In the genomic region with DNA sequence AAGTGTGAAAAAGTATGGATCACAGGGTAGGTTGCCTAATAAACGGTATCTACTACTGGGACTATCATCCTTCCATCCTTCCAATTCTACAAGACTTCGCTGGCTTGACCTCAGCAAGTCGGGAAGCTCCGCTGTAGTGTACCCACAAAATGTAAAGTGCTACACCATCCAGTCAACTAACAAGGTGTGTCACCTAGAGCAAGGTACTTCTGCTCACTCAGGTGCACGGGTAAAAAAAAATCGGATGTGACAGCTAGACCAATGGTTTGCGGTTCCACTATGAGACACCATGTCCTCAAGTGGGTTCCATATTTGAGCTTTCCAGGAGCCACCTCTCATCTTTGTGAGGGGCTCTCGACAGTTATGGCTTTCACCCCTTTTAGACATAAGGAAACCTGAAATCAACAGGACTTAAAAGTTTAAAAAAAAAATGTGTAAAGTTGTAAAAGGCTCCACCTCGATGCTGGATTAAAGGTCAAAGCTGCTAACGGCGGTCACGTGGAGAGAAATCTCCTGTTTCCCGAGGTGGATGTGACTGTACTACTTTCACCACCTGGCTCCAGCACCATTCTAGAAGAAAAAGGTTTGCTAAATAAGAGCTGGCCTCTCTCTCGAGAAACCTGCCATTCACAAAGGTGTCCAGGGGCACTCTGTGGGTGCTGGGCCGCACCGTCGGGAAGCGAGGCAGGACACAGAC, we compare ENCODE assay signal across 8 cellular contexts. TPM values are rescaled to one million over a fixed set of nuclear protein-coding genes. Genes with fewer than 3 reads are reported as not detected.
DNase-seq lines count a peak whose midpoint lies in the region; ATAC-seq, FAIRE-seq and TF ChIP-seq lines count a peak whose summit lies in the region.

No MANE protein-coding gene starts in this region.

- 10% methylated on average over 15 of the region's 18 CpGs for WGBS in A549 (ENCODE audit: missing lambda C conversion rate)

- TF ChIP-seq POLR2A in A549 (IDR thresholded peaks at IDR 0.05; ENCODE audit: low read length) = no peak

- H3K27me3 Mint-ChIP-seq in activated T-helper 17 cell treated with anti-CD3 and anti-CD28 coated beads, Interleukin-2, amount 50 U/mL, for 72 hours = no peaks in the 10 kb centered on the region

- H3K27ac Mint-ChIP-seq in activated T-helper 17 cell treated with anti-CD3 and anti-CD28 coated beads, Interleukin-2, amount 50 U/mL, for 72 hours = peak overlapping the region; percentile 40

- H3K27ac ChIP-seq in A549 (peak overlapping the region; percentile 93 to 99), iPS-20b (ENCODE audit: low read length) (peak overlapping the region; percentile 66), temporal lobe (ENCODE audit: low read depth, low read length) (peak overlapping the region; percentile 78)

- H3K9me3 Mint-ChIP-seq in activated T-helper 17 cell treated with anti-CD3 and anti-CD28 coated beads, Interleukin-2, amount 50 U/mL, for 72 hours = no peaks in the 10 kb centered on the region

- peak overlapping the region; percentile 92 for H3K9ac ChIP-seq in iPS-20b (ENCODE audit: low read depth, low read length)

- H3K36me3 ChIP-seq in iPS-20b (ENCODE audit: insufficient read depth, low read depth, low read length) = peaks cover 70% of the 10 kb centered on the region

- H3K27me3 ChIP-seq in iPS-20b (ENCODE audit: insufficient read depth, low read length) = peaks cover 55% of the 10 kb centered on the region

- peak overlapping the region; percentile 90 for H3K4me3 Mint-ChIP-seq in activated T-helper 17 cell treated with anti-CD3 and anti-CD28 coated beads, Interleukin-2, amount 50 U/mL, for 72 hours

- H3K36me3 Mint-ChIP-seq in activated T-helper 17 cell treated with anti-CD3 and anti-CD28 coated beads, Interleukin-2, amount 50 U/mL, for 72 hours (ENCODE audit: low read depth) = peaks cover 93% of the 10 kb centered on the region

- ATAC-seq in A549 (no peak), GM21447 (IDR thresholded peaks at IDR 0.05; ENCODE audit: unreplicated experiment) (peak; percentile 6), GM18870 (IDR thresholded peaks at IDR 0.05; ENCODE audit: unreplicated experiment) (no peak), HG02840 (IDR thresholded peaks at IDR 0.05; ENCODE audit: low FRiP score, unreplicated experiment) (no peak)
- peak; percentile 18 for ATAC-seq in activated T-helper 17 cell treated with anti-CD3 and anti-CD28 coated beads, Interleukin-2, amount 50 U/mL, for 72 hours (replicated peaks)

- TF ChIP-seq EP300 in A549 (IDR thresholded peaks at IDR 0.05) = no peak

- no peak for TF ChIP-seq RAD21 in A549 (conservative IDR thresholded peaks at IDR 0.05 in 1 of 2, IDR thresholded peaks at IDR 0.05 in 1 of 2)

- H3K4me1 ChIP-seq in A549 (peaks cover 37% of the 10 kb centered on the region), iPS-20b (ENCODE audit: insufficient read depth, low read length) (peaks cover 7% of the 10 kb centered on the region; the same call in 1 of the 2 replicates)

- POLR2A ChIA-PET in A549 (lab: Yijun Ruan, JAX) = interaction anchor here (0.9 to 2.9 kb wide), 8 partner anchors 11 to 191 kb away, joined by 3 to 35 read pairs (median 6); a partner anchor contains a TSS

- FAIRE-seq in A549 (lab: Jason Lieb, UNC) = no peak

- DNase-seq in A549 (ENCODE audit: low read depth in 1 of 2, low spot score in 1 of 2) (no peak), EL (no peak)

- H3K4me2 ChIP-seq in A549 = peak overlapping the region; percentile 83

- H3K4me3 ChIP-seq in A549 = peak overlapping the region; percentile 70
- H3K4me3 ChIP-seq in iPS-20b (ENCODE audit: low read length) = peak overlapping the region; percentile 83

- H3K4me1 Mint-ChIP-seq in activated T-helper 17 cell treated with anti-CD3 and anti-CD28 coated beads, Interleukin-2, amount 50 U/mL, for 72 hours = peaks cover 38% of the 10 kb centered on the region

- TF ChIP-seq CTCF in A549 (IDR thresholded peaks at IDR 0.05) = no peak

- CTCF ChIA-PET in A549 (lab: Yijun Ruan, JAX) = interaction anchor here (0.6 to 1.5 kb wide), 5 partner anchors 9 to 518 kb away, joined by 3 to 5 read pairs (median 3); a partner anchor contains a TSS

- H3K9me3 ChIP-seq in A549 = no peaks in the 10 kb centered on the region
- H3K9me3 ChIP-seq in iPS-20b (ENCODE audit: insufficient read depth, low read depth, low read length) = no peaks in the 10 kb centered on the region

TF ChIP-seq in A549, 52 proteins besides CTCF, POLR2A, EP300 and RAD21:
- TF ChIP-seq CHD4 (IDR thresholded peaks at IDR 0.05; ENCODE audit: borderline replicate concordance) (no peak), FOSB (CRISPR knock-in tag; IDR thresholded peaks at IDR 0.05) (no peak), NPAS2 (CRISPR knock-in tag; IDR thresholded peaks at IDR 0.05; ENCODE audit: borderline replicate concordance) (no peak), SMC3 (IDR thresholded peaks at IDR 0.05) (no peak), RARB (CRISPR knock-in tag; IDR thresholded peaks at IDR 0.05) (no peak)
- TF ChIP-seq, protein P1, sequence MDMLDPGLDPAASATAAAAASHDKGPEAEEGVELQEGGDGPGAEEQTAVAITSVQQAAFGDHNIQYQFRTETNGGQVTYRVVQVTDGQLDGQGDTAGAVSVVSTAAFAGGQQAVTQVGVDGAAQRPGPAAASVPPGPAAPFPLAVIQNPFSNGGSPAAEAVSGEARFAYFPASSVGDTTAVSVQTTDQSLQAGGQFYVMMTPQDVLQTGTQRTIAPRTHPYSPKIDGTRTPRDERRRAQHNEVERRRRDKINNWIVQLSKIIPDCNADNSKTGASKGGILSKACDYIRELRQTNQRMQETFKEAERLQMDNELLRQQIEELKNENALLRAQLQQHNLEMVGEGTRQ (IDR thresholded peaks at IDR 0.05) = peak; percentile 46
- TF ChIP-seq, protein P2, sequence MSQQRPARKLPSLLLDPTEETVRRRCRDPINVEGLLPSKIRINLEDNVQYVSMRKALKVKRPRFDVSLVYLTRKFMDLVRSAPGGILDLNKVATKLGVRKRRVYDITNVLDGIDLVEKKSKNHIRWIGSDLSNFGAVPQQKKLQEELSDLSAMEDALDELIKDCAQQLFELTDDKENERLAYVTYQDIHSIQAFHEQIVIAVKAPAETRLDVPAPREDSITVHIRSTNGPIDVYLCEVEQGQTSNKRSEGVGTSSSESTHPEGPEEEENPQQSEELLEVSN (IDR thresholded peaks at IDR 0.05; ENCODE audit: borderline replicate concordance, low read depth) = peak; percentile 72; the same call in 1 of the 2 replicates

RNA-seq across cellular contexts. Expression of a gene that starts 0.7 kb away (rescaled TPM):
- 69.1 and 84.9 TPM in 2 replicates for polyA plus RNA-seq in A549 (2011; rRNA removed)
- polyA plus RNA-seq in A549 (2012; cell fraction: cytosol; rRNA removed) = 33.7 and 55.3 TPM in 2 replicates
- polyA plus RNA-seq in A549 (2012; cell fraction: nucleus; rRNA removed) = 9.3 and 14.0 TPM in 2 replicates
- polyA plus RNA-seq in A549 (2017; fragmentation: RNase III; extraction: RNeasy Plus Mini Kit Qiagen cat#74134 plus additional on column Dnase treatment) = 100 to 127 TPM (median 108 TPM) in 3 replicates
- 8.7 and 10.6 TPM in 2 replicates for polyA minus RNA-seq in A549 (2011; rRNA and poly(A)+ RNA removed)
- 10 to 100 TPM; 45.5 to 78.0 TPM for total RNA-seq in activated T-helper 17 cell treated with anti-CD3 and anti-CD28 coated beads, Interleukin-2, amount 50 U/mL, for 72 hours
- total RNA-seq in temporal lobe = 28.3 TPM

RNA-seq across cellular contexts. Expression of a gene that starts 11.1 kb away (rescaled TPM):
- polyA plus RNA-seq in A549 (2011; rRNA removed) = 119 and 143 TPM in 2 replicates
- polyA plus RNA-seq in A549 (2012; cell fraction: cytosol; rRNA removed) = 33.5 and 34.3 TPM in 2 replicates
- 7.6 and 11.3 TPM in 2 replicates for polyA plus RNA-seq in A549 (2012; cell fraction: nucleus; rRNA removed)
- 84.1 to 88.8 TPM (median 85.6 TPM) in 3 replicates for polyA plus RNA-seq in A549 (2017; fragmentation: RNase III; extraction: RNeasy Plus Mini Kit Qiagen cat#74134 plus additional on column Dnase treatment)
- 80.2 and 123 TPM in 2 replicates for polyA minus RNA-seq in A549 (2011; rRNA and poly(A)+ RNA removed)
- total RNA-seq in activated T-helper 17 cell treated with anti-CD3 and anti-CD28 coated beads, Interleukin-2, amount 50 U/mL, for 72 hours = 100 to 1,000 TPM in 1 of 2 donors, 10 to 100 TPM in 1; 77.1 to 107 TPM
- total RNA-seq in temporal lobe = 33.7 TPM

RNA-seq across cellular contexts. Expression of a gene that starts 12.2 kb away (rescaled TPM):
- polyA plus RNA-seq in A549 (2011; rRNA removed) = 0.03 TPM in 1 of 2 replicates, not detected in the other
- 0.01 TPM in 1 of 2 replicates, not detected in the other for polyA plus RNA-seq in A549 (2012; cell fraction: cytosol; rRNA removed)
- polyA plus RNA-seq in A549 (2012; cell fraction: nucleus; rRNA removed) = 0.01 and 0.10 TPM in 2 replicates
- polyA plus RNA-seq in A549 (2017; fragmentation: RNase III; extraction: RNeasy Plus Mini Kit Qiagen cat#74134 plus additional on column Dnase treatment) = 0.03 TPM in 1 of 3 replicates, not detected in the others
- polyA minus RNA-seq in A549 (2011; rRNA and poly(A)+ RNA removed) = not detected in 2 replicates
- total RNA-seq in activated T-helper 17 cell treated with anti-CD3 and anti-CD28 coated beads, Interleukin-2, amount 50 U/mL, for 72 hours = under 1 TPM; 0.08 to 0.13 TPM
- total RNA-seq in temporal lobe = 0.49 TPM

RNA-seq across cellular contexts. Expression of a gene that starts 24.4 kb away (rescaled TPM):
- 115 and 128 TPM in 2 replicates for polyA plus RNA-seq in A549 (2011; rRNA removed)
- polyA plus RNA-seq in A549 (2012; cell fraction: cytosol; rRNA removed) = 153 and 175 TPM in 2 replicates
- polyA plus RNA-seq in A549 (2012; cell fraction: nucleus; rRNA removed) = 90.9 and 95.1 TPM in 2 replicates
- polyA plus RNA-seq in A549 (2017; fragmentation: RNase III; extraction: RNeasy Plus Mini Kit Qiagen cat#74134 plus additional on column Dnase treatment) = 154 to 158 TPM (median 156 TPM) in 3 replicates
- polyA minus RNA-seq in A549 (2011; rRNA and poly(A)+ RNA removed) = 67.3 and 74.5 TPM in 2 replicates
- 10 to 100 TPM; 29.7 to 52.2 TPM for total RNA-seq in activated T-helper 17 cell treated with anti-CD3 and anti-CD28 coated beads, Interleukin-2, amount 50 U/mL, for 72 hours
- 10.6 TPM for total RNA-seq in temporal lobe

RNA-seq across cellular contexts. Expression of a gene that starts 50.4 kb away (rescaled TPM):
- polyA plus RNA-seq in A549 (2011; rRNA removed) (69.6 and 74.0 TPM in 2 replicates), A549 (2017; fragmentation: RNase III; extraction: RNeasy Plus Mini Kit Qiagen cat#74134 plus additional on column Dnase treatment) (54.8 to 58.8 TPM (median 58.7 TPM) in 3 replicates)
- 73.5 and 75.1 TPM in 2 replicates for polyA plus RNA-seq in A549 (2012; cell fraction: cytosol; rRNA removed)
- 92.1 and 107 TPM in 2 replicates for polyA plus RNA-seq in A549 (2012; cell fraction: nucleus; rRNA removed)
- 65.3 and 66.1 TPM in 2 replicates for polyA minus RNA-seq in A549 (2011; rRNA and poly(A)+ RNA removed)
- 100 to 1,000 TPM in 1 of 2 donors, 10 to 100 TPM in 1; 92.7 to 124 TPM for total RNA-seq in activated T-helper 17 cell treated with anti-CD3 and anti-CD28 coated beads, Interleukin-2, amount 50 U/mL, for 72 hours
- 34.9 TPM for total RNA-seq in temporal lobe

Comparison
In these comparisons a context has a peak if more than half of its experiments do, and no peak if none do; other contexts are left out.
1. ATAC-seq: peak in GM21447 (single experiment) and activated T-helper 17 cell treated with anti-CD3 and anti-CD28 coated beads, Interleukin-2, amount 50 U/mL, for 72 hours (single experiment); none in A549 (0 of 2), GM18870 (single experiment) and HG02840 (single experiment).
2. Peak in every context shown above with its lines, with median percentiles within 50 percentile points of each other: H3K27ac ChIP-seq.